Comparison of ENCODE assay signal across 1 cellular context in the genomic region with DNA sequence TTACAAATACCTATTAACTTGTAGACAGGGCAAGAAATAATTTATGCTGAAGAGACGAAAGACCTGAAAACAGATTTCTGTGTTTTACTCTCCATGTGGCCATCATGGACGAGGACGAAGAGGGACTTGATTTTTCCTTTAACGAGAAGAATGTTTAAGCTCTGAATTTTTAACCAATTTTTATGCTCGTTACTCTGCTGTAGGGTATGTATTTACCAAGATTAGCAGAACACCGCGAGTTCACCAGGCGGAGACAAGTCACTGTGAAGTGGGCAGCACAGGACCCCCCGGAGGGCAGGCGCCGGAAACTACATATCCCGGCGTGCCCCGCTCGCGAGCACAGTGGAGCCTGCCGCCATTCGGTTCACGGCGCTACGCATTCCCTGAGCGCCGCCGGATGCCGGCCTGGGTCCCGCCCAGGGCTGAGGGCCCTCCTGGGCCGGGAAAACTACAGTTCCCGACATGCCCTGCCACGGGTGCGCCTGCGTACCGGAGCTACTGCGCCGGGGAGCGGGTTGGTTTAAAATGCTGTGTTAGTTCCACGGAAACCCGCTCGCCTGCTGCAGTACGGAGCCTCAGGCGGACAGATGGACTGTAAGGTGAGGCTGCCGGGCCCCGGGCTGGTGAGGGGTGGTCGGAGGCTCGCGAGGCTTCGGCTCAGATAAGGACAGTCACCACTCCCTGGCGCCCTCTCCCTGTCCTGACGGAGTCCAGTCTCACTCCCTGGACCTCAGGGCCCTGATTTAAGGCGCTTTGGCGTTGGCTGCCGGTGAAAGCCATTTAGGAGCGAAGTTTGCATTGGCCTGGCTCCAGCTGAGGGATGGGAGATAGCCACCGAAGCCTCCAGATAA.
TF ChIP-seq lines count a peak whose summit lies in the region.

Gene CCDC150, plus strand, starts transcription at position 536 of the 851 bp plus-strand sequence. Its CDS starts 52 bp downstream, at position 588.

TF ChIP-seq in HepG2, 621 proteins besides CTCF, POLR2A, EP300 and RAD21 (continued from another document and continues in another):
- TF ChIP-seq PRDM4 (CRISPR knock-in tag; IDR thresholded peaks at IDR 0.05; ENCODE audit: borderline replicate concordance) (0 out of 2 replicates have a peak, but pooled peaks have one; percentile 51), SNAPC4 (CRISPR knock-in tag; IDR thresholded peaks at IDR 0.05) (peak; percentile 82), DMAP1 (CRISPR knock-in tag; IDR thresholded peaks at IDR 0.05) (peak; percentile 61; the same call in 1 of the 2 replicates), ARNTL (CRISPR knock-in tag; IDR thresholded peaks at IDR 0.05) (peak; percentile 50; the same call in 1 of the 2 replicates), ZNF564 (CRISPR knock-in tag; IDR thresholded peaks at IDR 0.05) (peak; percentile 51; the same call in 1 of the 2 replicates), KDM4B (CRISPR knock-in tag; IDR thresholded peaks at IDR 0.05) (0 out of 2 replicates have a peak, but pooled peaks have one; percentile 30), KLF9 (CRISPR knock-in tag; IDR thresholded peaks at IDR 0.05; ENCODE audit: low read depth) (peak; percentile 33; the same call in 1 of the 2 replicates), CC2D1A (CRISPR knock-in tag; IDR thresholded peaks at IDR 0.05) (no peak), FOSL2 (CRISPR knock-in tag; IDR thresholded peaks at IDR 0.05) (peak; percentile 54), ZNF782 (CRISPR knock-in tag; IDR thresholded peaks at IDR 0.05; ENCODE audit: borderline replicate concordance) (no peak; the same call in 1 of the 2 replicates), SKI (IDR thresholded peaks at IDR 0.05; ENCODE audit: partially characterized antibody) (no peak), ATAD3A (CRISPR knock-in tag; IDR thresholded peaks at IDR 0.05) (no peak), ZNF790 (CRISPR knock-in tag; IDR thresholded peaks at IDR 0.05; ENCODE audit: borderline replicate concordance) (no peak), TCF12 (IDR thresholded peaks at IDR 0.05) (no peak), TCF12 (CRISPR knock-in tag; IDR thresholded peaks at IDR 0.05) (no peak; the same call in 1 of the 2 replicates), MED8 (CRISPR knock-in tag; IDR thresholded peaks at IDR 0.05; ENCODE audit: insufficient replicate concordance) (no peak), GATA4 (IDR thresholded peaks at IDR 0.05; ENCODE audit: borderline replicate concordance, low read depth) (no peak; the same call in 1 of the 2 replicates), CEBPB (IDR thresholded peaks at IDR 0.05; ENCODE audit: borderline replicate concordance, low read depth, low read length) (no peak), FOXM1 (CRISPR knock-in tag; IDR thresholded peaks at IDR 0.05) (no peak), ASH2L (IDR thresholded peaks at IDR 0.05; ENCODE audit: insufficient read length, low read depth, low read length) (peak; percentile 95), ZNF326 (CRISPR knock-in tag; IDR thresholded peaks at IDR 0.05; ENCODE audit: borderline replicate concordance) (0 out of 2 replicates have a peak, but pooled peaks have one; percentile 15), CEBPG (CRISPR knock-in tag; IDR thresholded peaks at IDR 0.05) (peak; percentile 21), AHR (CRISPR knock-in tag; IDR thresholded peaks at IDR 0.05) (peak; percentile 49; the same call in 1 of the 2 replicates), BRD4 (CRISPR knock-in tag; IDR thresholded peaks at IDR 0.05) (peak; percentile 83; the same call in 1 of the 2 replicates), SNAI1 (CRISPR knock-in tag; IDR thresholded peaks at IDR 0.05; ENCODE audit: borderline replicate concordance) (no peak), TEAD3 (CRISPR knock-in tag; optimal IDR thresholded peaks at IDR 0.05; ENCODE audit: borderline replicate concordance) (peak; percentile 91), SATB2 (CRISPR knock-in tag; IDR thresholded peaks at IDR 0.05) (0 out of 2 replicates have a peak, but pooled peaks have one; percentile 6), ZNF414 (CRISPR knock-in tag; IDR thresholded peaks at IDR 0.05) (no peak), TCF7 (IDR thresholded peaks at IDR 0.05; ENCODE audit: low read depth) (no peak), ZNF543 (CRISPR knock-in tag; IDR thresholded peaks at IDR 0.05) (peak; percentile 84), ZNF839 (CRISPR knock-in tag; IDR thresholded peaks at IDR 0.05; ENCODE audit: borderline replicate concordance) (peak; percentile 31; the same call in 1 of the 2 replicates), ATF7 (IDR thresholded peaks at IDR 0.05) (no peak), ATF7 (CRISPR knock-in tag; IDR thresholded peaks at IDR 0.05) (no peak; the same call in 1 of the 2 replicates), HMGA1 (CRISPR knock-in tag; conservative IDR thresholded peaks at IDR 0.05) (no peak), KDM5B (CRISPR knock-in tag; IDR thresholded peaks at IDR 0.05; ENCODE audit: borderline replicate concordance) (peak; percentile 85; the same call in 1 of the 2 replicates), ZBTB8A (CRISPR knock-in tag; IDR thresholded peaks at IDR 0.05; ENCODE audit: borderline replicate concordance, low read depth) (no peak), ZNF263 (CRISPR knock-in tag; IDR thresholded peaks at IDR 0.05) (no peak; the same call in 1 of the 2 replicates), TP53 (CRISPR knock-in tag; conservative IDR thresholded peaks at IDR 0.05) (no peak)
- TF ChIP-seq, protein P1, sequence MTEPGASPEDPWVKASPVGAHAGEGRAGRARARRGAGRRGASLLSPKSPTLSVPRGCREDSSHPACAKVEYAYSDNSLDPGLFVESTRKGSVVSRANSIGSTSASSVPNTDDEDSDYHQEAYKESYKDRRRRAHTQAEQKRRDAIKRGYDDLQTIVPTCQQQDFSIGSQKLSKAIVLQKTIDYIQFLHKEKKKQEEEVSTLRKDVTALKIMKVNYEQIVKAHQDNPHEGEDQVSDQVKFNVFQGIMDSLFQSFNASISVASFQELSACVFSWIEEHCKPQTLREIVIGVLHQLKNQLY (CRISPR knock-in tag; IDR thresholded peaks at IDR 0.05): 0 out of 2 replicates have a peak, but pooled peaks have one; percentile 65
- TF ChIP-seq, protein P2, sequence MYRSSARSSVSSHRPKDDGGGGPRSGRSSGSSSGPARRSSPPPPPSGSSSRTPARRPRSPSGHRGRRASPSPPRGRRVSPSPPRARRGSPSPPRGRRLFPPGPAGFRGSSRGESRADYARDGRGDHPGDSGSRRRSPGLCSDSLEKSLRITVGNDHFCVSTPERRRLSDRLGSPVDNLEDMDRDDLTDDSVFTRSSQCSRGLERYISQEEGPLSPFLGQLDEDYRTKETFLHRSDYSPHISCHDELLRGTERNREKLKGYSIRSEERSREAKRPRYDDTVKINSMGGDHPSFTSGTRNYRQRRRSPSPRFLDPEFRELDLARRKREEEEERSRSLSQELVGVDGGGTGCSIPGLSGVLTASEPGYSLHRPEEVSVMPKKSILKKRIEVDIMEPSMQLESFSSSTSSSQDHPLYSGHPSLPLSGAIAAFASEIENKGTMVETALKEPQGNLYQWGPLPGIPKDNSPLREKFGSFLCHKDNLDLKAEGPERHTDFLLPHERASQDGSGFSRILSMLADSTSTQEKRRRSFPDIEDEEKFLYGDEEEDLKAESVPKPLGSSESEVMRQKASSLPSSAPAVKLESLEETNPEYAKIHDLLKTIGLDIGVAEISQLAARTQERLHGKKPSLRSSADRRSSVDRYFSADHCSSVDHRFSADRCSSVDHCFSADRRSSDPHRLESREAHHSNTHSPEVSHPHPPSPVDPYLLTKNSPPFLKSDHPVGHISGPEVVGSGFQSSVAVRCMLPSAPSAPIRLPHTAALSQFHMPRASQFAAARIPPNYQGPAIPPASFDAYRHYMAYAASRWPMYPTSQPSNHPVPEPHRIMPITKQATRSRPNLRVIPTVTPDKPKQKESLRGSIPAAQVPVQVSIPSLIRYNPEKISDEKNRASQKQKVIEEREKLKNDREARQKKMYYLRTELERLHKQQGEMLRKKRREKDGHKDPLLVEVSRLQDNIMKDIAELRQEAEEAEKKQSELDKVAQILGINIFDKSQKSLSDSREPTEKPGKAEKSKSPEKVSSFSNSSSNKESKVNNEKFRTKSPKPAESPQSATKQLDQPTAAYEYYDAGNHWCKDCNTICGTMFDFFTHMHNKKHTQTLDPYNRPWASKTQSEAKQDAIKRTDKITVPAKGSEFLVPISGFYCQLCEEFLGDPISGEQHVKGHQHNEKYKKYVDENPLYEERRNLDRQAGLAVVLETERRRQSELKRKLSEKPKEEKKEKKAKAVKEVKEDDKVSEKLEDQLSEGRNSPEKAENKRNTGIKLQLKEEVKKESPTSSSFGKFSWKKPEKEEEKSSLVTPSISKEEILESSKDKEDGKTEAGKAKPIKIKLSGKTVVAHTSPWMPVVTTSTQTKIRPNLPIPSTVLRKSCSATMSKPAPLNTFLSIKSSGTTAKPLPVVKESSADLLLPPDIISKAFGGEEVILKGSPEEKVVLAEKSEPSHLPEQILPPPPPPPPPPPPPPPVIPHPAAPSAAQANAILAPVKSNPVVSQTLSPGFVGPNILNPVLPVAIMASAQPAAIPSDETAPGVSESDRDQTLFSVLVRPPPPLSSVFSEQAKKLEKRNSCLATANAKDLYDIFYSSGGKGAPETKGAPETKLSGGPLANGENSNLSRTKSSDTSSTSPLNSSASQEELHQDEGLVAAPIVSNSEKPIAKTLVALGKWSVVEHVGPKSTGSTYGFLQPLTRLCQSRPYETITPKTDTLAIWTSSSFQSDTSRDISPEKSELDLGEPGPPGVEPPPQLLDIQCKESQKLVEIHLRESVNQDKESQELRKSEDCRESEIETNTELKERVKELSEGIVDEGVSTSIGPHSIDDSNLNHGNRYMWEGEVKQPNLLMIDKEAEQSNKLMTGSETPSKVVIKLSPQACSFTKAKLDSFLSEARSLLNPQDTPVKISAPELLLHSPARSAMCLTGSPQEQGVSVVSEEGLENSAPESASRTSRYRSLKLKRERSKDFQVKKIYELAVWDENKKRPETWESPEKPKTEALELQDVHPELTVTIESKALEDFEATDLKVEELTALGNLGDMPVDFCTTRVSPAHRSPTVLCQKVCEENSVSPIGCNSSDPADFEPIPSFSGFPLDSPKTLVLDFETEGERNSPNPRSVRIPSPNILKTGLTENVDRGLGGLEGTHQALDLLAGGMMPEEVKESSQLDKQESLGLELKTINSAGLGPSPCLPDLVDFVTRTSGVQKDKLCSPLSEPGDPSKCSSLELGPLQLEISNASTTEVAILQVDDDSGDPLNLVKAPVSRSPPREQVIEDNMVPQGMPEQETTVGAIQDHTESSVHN (CRISPR knock-in tag; IDR thresholded peaks at IDR 0.05): no peak
